20 cellular contexts compared by ENCODE assay signal in genomic region chr11:57619331-57619730, GRCh38. TPM values are rescaled to one million over a fixed set of nuclear protein-coding genes. Genes with fewer than 3 reads are reported as not detected.
DNase-seq lines count a peak whose midpoint lies in the region; ATAC-seq and TF ChIP-seq lines count a peak whose summit lies in the region.
"Had no signal": no experiment of that assay in that cellular context is flagged by ENCODE, and none has a peak within 500 bp of the region (broad histone marks: within the 10 kb centered on the region; RNA-seq: fewer than 3 reads in every experiment).

No MANE protein-coding gene starts in this region.

- H3K27me3 Mint-ChIP-seq in Calu3 (ENCODE audit: unreplicated experiment), result no peaks in the 10 kb centered on the region

- no peaks in the 10 kb centered on the region for H4K20me1 ChIP-seq in PC-3 (ENCODE audit: low read length)

- no peak overlapping the region for H3K4me3 ChIP-seq in PC-3 (ENCODE audit: low read length)
- H3K4me3 ChIP-seq: heart right ventricle, vagina had no signal

- no peaks in the 10 kb centered on the region for H3K79me2 ChIP-seq in PC-3 (ENCODE audit: low read length)

- TF ChIP-seq CTCF in 22Rv1 (IDR thresholded peaks at IDR 0.05) (peak; percentile 18; the same call in 1 of the 2 replicates), GM12873 (IDR thresholded peaks at IDR 0.05; ENCODE audit: insufficient read depth, low read depth, low read length, missing control alignments) (peak; percentile 49), PC-3 (conservative IDR thresholded peaks at IDR 0.05; ENCODE audit: low read depth, low read length) (peak; percentile 40; the same call in 1 of the 2 replicates), Calu3 (IDR thresholded peaks at IDR 0.05; ENCODE audit: unreplicated experiment) (no peak)

- POLR2A ChIA-PET in PC-3 (lab: Charles Lee; ENCODE audit: unreplicated experiment), result no interaction called here

- TF ChIP-seq POLR2A in erythroblast (IDR thresholded peaks at IDR 0.05; ENCODE audit: low read length), result no peak

- no peak overlapping the region for H3K4me3 Mint-ChIP-seq in Calu3 (ENCODE audit: low read depth, unreplicated experiment)
- H3K4me3 Mint-ChIP-seq: activated CD8-positive, alpha-beta memory T cell treated with anti-CD3 and anti-CD28 coated beads, Interleukin-2, amount 10 ng/mL, durations not matched to agents 7 days and 5 days; IgD-negative memory B cell; mesothelial cell of epicardium; T-helper 1 cell treated with Interleukin-12 subunit alpha and Interleukin-12 subunit beta and Interleukin-4 antibody, amounts not matched to agents 30 μg/mL and 1 μg/mL, for 36 hours had no signal

- H3K9me3 ChIP-seq in PC-3 (ENCODE audit: low read length), result no peaks in the 10 kb centered on the region
- H3K9me3 ChIP-seq: neutrophil, vagina had no signal

- no peak overlapping the region for H3K9ac ChIP-seq in PC-3 (ENCODE audit: low read length)

- BruUV-seq in PC-3 (replicated peaks; lab: Mats Ljungman, UMichigan) (no TSS peak), Calu3 (replicated peaks; lab: Mats Ljungman, UMichigan) (no TSS peak)

- no peak overlapping the region for H3K4me2 ChIP-seq in PC-3 (ENCODE audit: low read length)

- no peak overlapping the region for H2AFZ ChIP-seq in PC-3 (ENCODE audit: low read length)

- DNase-seq in PC-3, result no peak
- DNase-seq in erythroblast (lab: John Stamatoyannopoulos, UW), result peak; percentile 33 to 40
- no peak for DNase-seq in Calu3
- no peak for DNase-seq in GM19240 (ENCODE audit: insufficient read length, low spot score)
- DNase-seq in germinal center (ENCODE audit: low spot score), result no peak
- DNase-seq: activated CD4-positive, CD25-positive, alpha-beta regulatory T cell; activated CD8-positive, alpha-beta memory T cell treated with anti-CD3 and anti-CD28 coated beads, Interleukin-2, amount 10 ng/mL, durations not matched to agents 7 days and 5 days; activated gamma-delta T cell; heart right ventricle; NCI-H1092; NCI-H82 had no signal

- peaks cover 27% of the 10 kb centered on the region for H3K27me3 ChIP-seq in PC-3 (ENCODE audit: low read length)
- H3K27me3 ChIP-seq: heart right ventricle, neutrophil, vagina had no signal

- H3K4me1 ChIP-seq in PC-3 (ENCODE audit: insufficient read depth, low read length), result no peaks in the 10 kb centered on the region
- H3K4me1 ChIP-seq: heart right ventricle, vagina had no signal

- no peaks in the 10 kb centered on the region for H3K36me3 ChIP-seq in PC-3 (ENCODE audit: low read depth, low read length)
- H3K36me3 ChIP-seq: neutrophil had no signal

- no peaks in the 10 kb centered on the region for H3K4me1 Mint-ChIP-seq in Calu3 (ENCODE audit: low read depth, unreplicated experiment)
- H3K4me1 Mint-ChIP-seq: activated CD8-positive, alpha-beta memory T cell treated with anti-CD3 and anti-CD28 coated beads, Interleukin-2, amount 10 ng/mL, durations not matched to agents 7 days and 5 days; IgD-negative memory B cell had no signal

- H3K27ac Mint-ChIP-seq in Calu3 (ENCODE audit: unreplicated experiment), result no peak overlapping the region
- H3K27ac Mint-ChIP-seq: activated CD8-positive, alpha-beta memory T cell treated with anti-CD3 and anti-CD28 coated beads, Interleukin-2, amount 10 ng/mL, durations not matched to agents 7 days and 5 days; IgD-negative memory B cell; mesothelial cell of epicardium; T-helper 1 cell treated with Interleukin-12 subunit alpha and Interleukin-12 subunit beta and Interleukin-4 antibody, amounts not matched to agents 30 μg/mL and 1 μg/mL, for 36 hours had no signal

- H3F3A ChIP-seq in PC-3 (ENCODE audit: low read length, unreplicated experiment), result no peaks in the 10 kb centered on the region

- no peaks in the 10 kb centered on the region for H3K36me3 Mint-ChIP-seq in Calu3 (ENCODE audit: insufficient read depth, unreplicated experiment)
- H3K36me3 Mint-ChIP-seq: activated CD8-positive, alpha-beta memory T cell treated with anti-CD3 and anti-CD28 coated beads, Interleukin-2, amount 10 ng/mL, durations not matched to agents 7 days and 5 days had no signal

- CTCF ChIA-PET in PC-3 (lab: Charles Lee) (no interaction called here), Calu3 (lab: Charles Lee) (no interaction called here)

- ATAC-seq in PC-3 (no peak), HG02571 (IDR thresholded peaks at IDR 0.05; ENCODE audit: unreplicated experiment) (no peak)
- ATAC-seq: activated CD8-positive, alpha-beta memory T cell treated with anti-CD3 and anti-CD28 coated beads, Interleukin-2, amount 10 ng/mL, durations not matched to agents 7 days and 5 days; heart right ventricle had no signal

- intact Hi-C loops in PC-3 (cut with micrococcal nuclease) (no loop called here), Calu3 (cut with micrococcal nuclease; ENCODE audit: unreplicated experiment) (no loop called here)

- H3K27ac ChIP-seq in 22Rv1 (no peak overlapping the region), PC-3 (ENCODE audit: low read length) (no peak overlapping the region)
- H3K27ac ChIP-seq: heart right ventricle, neutrophil, RWPE1, vagina had no signal

- H3K9me2 ChIP-seq in PC-3 (replicated peaks; ENCODE audit: low read length), result no peaks in the 10 kb centered on the region

- no peaks in the 10 kb centered on the region for H3K9me3 Mint-ChIP-seq in Calu3 (ENCODE audit: low read depth, unreplicated experiment)
- H3K9me3 Mint-ChIP-seq: mesothelial cell of epicardium had no signal

RNA-seq across cellular contexts. Expression of gene SERPING1, which starts 21.8 kb away (rescaled TPM):
- total RNA-seq in PC-3 (2014; rRNA removed) (not detected in 2 replicates), Calu3 (2022) (61.8 and 112 TPM in 2 replicates)
- total RNA-seq: activated CD8-positive, alpha-beta memory T cell treated with anti-CD3 and anti-CD28 coated beads, Interleukin-2, amount 10 ng/mL, durations not matched to agents 7 days and 5 days had no signal

RNA-seq across cellular contexts. Expression of gene YPEL4, which starts 30.4 kb away (rescaled TPM):
- total RNA-seq in PC-3 (2014; rRNA removed) (not detected in 2 replicates), Calu3 (2022) (0.28 TPM in 1 of 2 replicates, not detected in the other)

RNA-seq across cellular contexts. Expression of gene CLP1, which starts 38.2 kb away (rescaled TPM):
- total RNA-seq in PC-3 (2014; rRNA removed) (23.0 and 28.4 TPM in 2 replicates), Calu3 (2022) (15.2 and 18.6 TPM in 2 replicates)

RNA-seq across cellular contexts. Expression of gene ZDHHC5, which starts 48.6 kb away (rescaled TPM):
- total RNA-seq in PC-3 (2014; rRNA removed), result 86.7 and 102 TPM in 2 replicates
- 85.9 and 95.3 TPM in 2 replicates for total RNA-seq in Calu3 (2022)

RNA-seq across cellular contexts. Expression of gene UBE2L6, which starts 51.9 kb away (rescaled TPM):
- total RNA-seq in PC-3 (2014; rRNA removed) (16.5 and 17.3 TPM in 2 replicates), Calu3 (2022) (80.8 and 170 TPM in 2 replicates)

Comparison
In these comparisons a context has a peak if more than half of its experiments do, and no peak if none do; other contexts are left out.
1. DNase-seq: peak in erythroblast (2 of 2); none in PC-3 (single experiment), Calu3 (single experiment), GM19240 (single experiment) and germinal center (single experiment).
2. RNA of gene SERPING1, which starts 21.8 kb away (total RNA-seq): 61.8 to 112 TPM in Calu3; not detected in PC-3; every median in the first group is over 10 times any median in the second.